22 cellular contexts compared by ENCODE assay signal in the genomic region with DNA sequence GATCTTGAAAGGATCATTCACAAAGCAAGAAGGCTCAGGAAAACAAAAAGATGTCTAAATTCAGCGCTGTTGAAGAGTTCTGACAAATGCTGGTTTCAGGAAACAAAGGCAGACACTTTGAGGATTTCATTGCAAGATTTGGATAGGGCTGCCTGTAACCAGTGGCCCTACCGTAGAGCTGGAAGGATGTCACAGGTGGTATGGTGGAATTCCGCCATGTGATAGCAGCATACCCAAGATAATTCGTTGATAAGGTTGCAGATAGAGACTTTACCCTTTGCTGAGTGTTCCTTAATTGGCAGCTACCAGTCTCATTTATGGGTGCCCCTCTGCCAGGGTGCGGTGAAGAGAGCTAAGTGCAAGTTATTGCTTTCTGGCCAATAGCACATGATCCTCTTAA.
DNase-seq lines count a peak whose midpoint lies in the region; ATAC-seq and TF ChIP-seq lines count a peak whose summit lies in the region.
"Had no signal": no experiment of that assay in that cellular context is flagged by ENCODE, and none has a peak within 500 bp of the region (broad histone marks: within the 10 kb centered on the region; RNA-seq: fewer than 3 reads in every experiment).

No MANE protein-coding gene starts in this region.

- peaks cover 19% of the 10 kb centered on the region for H3K27me3 Mint-ChIP-seq in GM23338 (ENCODE audit: insufficient read depth, low read depth, poor library complexity)
- peaks cover 53% of the 10 kb centered on the region for H3K27me3 Mint-ChIP-seq in endodermal cell (ENCODE audit: insufficient read depth)
- H3K27me3 Mint-ChIP-seq in neural progenitor cell (ENCODE audit: insufficient read depth, low read depth): peaks cover 25% of the 10 kb centered on the region
- H3K27me3 Mint-ChIP-seq in activated naive CD4-positive, alpha-beta T cell treated with anti-CD3 and anti-CD28 coated beads, Interleukin-2, amount 10 ng/mL, durations not matched to agents 7 days and 5 days: peaks cover 32% of the 10 kb centered on the region

- H2AFZ ChIP-seq in GM23338: no peak overlapping the region
- H2AFZ ChIP-seq in neural progenitor cell (replicated peaks): no peak overlapping the region

- no peak for TF ChIP-seq CTCF in GM23338 (conservative IDR thresholded peaks at IDR 0.05; ENCODE audit: low read depth in 2 of 2)
- TF ChIP-seq CTCF in endodermal cell (conservative IDR thresholded peaks at IDR 0.05): no peak
- no peak for TF ChIP-seq CTCF in neural progenitor cell (IDR thresholded peaks at IDR 0.05)

- no peaks in the 10 kb centered on the region for H3K79me2 ChIP-seq in GM23338 (replicated peaks; ENCODE audit: insufficient read depth)
- H3K79me2 ChIP-seq in neural progenitor cell (ENCODE audit: low read depth): no peaks in the 10 kb centered on the region

- H3K36me3 ChIP-seq in GM23338 (ENCODE audit: insufficient read depth): no peaks in the 10 kb centered on the region
- no peaks in the 10 kb centered on the region for H3K36me3 ChIP-seq in endodermal cell (ENCODE audit: control insufficient read depth, insufficient read depth, low read length)
- H3K36me3 ChIP-seq in neural progenitor cell: no peaks in the 10 kb centered on the region
- H3K36me3 ChIP-seq: BE2C; BLaER1 treated with 17β-estradiol and CSF1 and Interleukin-3, amounts not matched to agents 10 nM and 100 nM had no signal

- no peak overlapping the region for H3K27ac Mint-ChIP-seq in GM23338
- H3K27ac Mint-ChIP-seq in endodermal cell: no peak overlapping the region
- no peak overlapping the region for H3K27ac Mint-ChIP-seq in neural progenitor cell
- H3K27ac Mint-ChIP-seq in activated naive CD4-positive, alpha-beta T cell treated with anti-CD3 and anti-CD28 coated beads, Interleukin-2, amount 10 ng/mL, durations not matched to agents 7 days and 5 days: no peak overlapping the region
- H3K27ac Mint-ChIP-seq: CD14-positive monocyte; CD4-positive, alpha-beta T cell had no signal

- H3K4me1 ChIP-seq in GM23338 (ENCODE audit: insufficient read depth) (peaks cover 26% of the 10 kb centered on the region), endodermal cell (ENCODE audit: control insufficient read depth, insufficient read depth, low read length) (peaks cover 19% of the 10 kb centered on the region), neural progenitor cell (peaks cover 23% of the 10 kb centered on the region)
- H3K4me1 ChIP-seq: A549; BLaER1 treated with 17β-estradiol and CSF1 and Interleukin-3, amounts not matched to agents 10 nM and 100 nM had no signal

- ATAC-seq in GM23338: no peak
- ATAC-seq: A549 had no signal

- peak; percentile 14 for DNase-seq in GM23338 (ENCODE audit: low spot score)
- peak; percentile 55 for DNase-seq in endodermal cell
- DNase-seq in neural progenitor cell (ENCODE audit: low spot score): peak; percentile 48
- no peak for DNase-seq in activated naive CD4-positive, alpha-beta T cell treated with anti-CD3 and anti-CD28 coated beads, Interleukin-2, amount 10 ng/mL, durations not matched to agents 7 days and 5 days
- DNase-seq in activated CD4-positive, CD25-positive, alpha-beta regulatory T cell treated with anti-CD3 and anti-CD28 coated beads, Interleukin-2, amount 50 U/mL, for 72 hours: no peak
- no peak for DNase-seq in foreskin melanocyte
- DNase-seq: 8988T; ACHN; AML-193; BE2C; CD4-positive, alpha-beta T cell; CD8-positive, alpha-beta memory T cell; DMS 273 treated with DMSO at 0.1 percent for 48 hours; DMS79; EL; GF-D8; GOT3; H7; HCEC 1CT had no signal

- H3F3A ChIP-seq in GM23338 (replicated peaks; ENCODE audit: low read depth): no peaks in the 10 kb centered on the region
- peaks cover 23% of the 10 kb centered on the region for H3F3A ChIP-seq in neural progenitor cell (ENCODE audit: low read depth)

- CTCF ChIA-PET in activated naive CD4-positive, alpha-beta T cell treated with anti-CD3 and anti-CD28 coated beads, Interleukin-2, amount 10 ng/mL, durations not matched to agents 7 days and 5 days (lab: Charles Lee): no interaction called here

- H4K20me1 ChIP-seq in GM23338 (replicated peaks; ENCODE audit: insufficient read depth) (no peaks in the 10 kb centered on the region), neural progenitor cell (ENCODE audit: low read depth) (peaks cover 6% of the 10 kb centered on the region)

- peaks cover 22% of the 10 kb centered on the region for H3K9me3 ChIP-seq in endodermal cell (ENCODE audit: control insufficient read depth, low read length)
- H3K9me3 ChIP-seq in neural progenitor cell (ENCODE audit: low read depth): no peaks in the 10 kb centered on the region
- H3K9me3 ChIP-seq: BE2C had no signal

- H3K4me2 ChIP-seq in GM23338 (peak overlapping the region; percentile 98; the same call in 1 of the 2 replicates), neural progenitor cell (peak overlapping the region; percentile 97)
- H3K4me2 ChIP-seq: A549; BLaER1 treated with 17β-estradiol and CSF1 and Interleukin-3, amounts not matched to agents 10 nM and 100 nM had no signal

- H3K27me3 ChIP-seq in GM23338 (ENCODE audit: insufficient read depth) (peaks cover 15% of the 10 kb centered on the region), endodermal cell (ENCODE audit: control insufficient read depth, insufficient read depth, low read length, poor library complexity, severe bottlenecking) (peaks cover 11% of the 10 kb centered on the region), neural progenitor cell (peaks cover 27% of the 10 kb centered on the region)

- H3K9ac ChIP-seq in endodermal cell (ENCODE audit: extremely low read depth, low read length, poor library complexity, severe bottlenecking) (peak overlapping the region; percentile 27), neural progenitor cell (no peak overlapping the region)
- H3K9ac ChIP-seq: BLaER1 treated with 17β-estradiol and CSF1 and Interleukin-3, amounts not matched to agents 10 nM and 100 nM had no signal

- peaks cover 9% of the 10 kb centered on the region for H3K36me3 Mint-ChIP-seq in GM23338 (ENCODE audit: low read depth)
- no peaks in the 10 kb centered on the region for H3K36me3 Mint-ChIP-seq in endodermal cell (ENCODE audit: low read depth)
- no peaks in the 10 kb centered on the region for H3K36me3 Mint-ChIP-seq in neural progenitor cell
- no peaks in the 10 kb centered on the region for H3K36me3 Mint-ChIP-seq in activated naive CD4-positive, alpha-beta T cell treated with anti-CD3 and anti-CD28 coated beads, Interleukin-2, amount 10 ng/mL, durations not matched to agents 7 days and 5 days
- H3K36me3 Mint-ChIP-seq: CD14-positive monocyte had no signal

- H3K4me3 Mint-ChIP-seq in GM23338 (no peak overlapping the region), endodermal cell (no peak overlapping the region), neural progenitor cell (no peak overlapping the region)
- no peak overlapping the region for H3K4me3 Mint-ChIP-seq in activated naive CD4-positive, alpha-beta T cell treated with anti-CD3 and anti-CD28 coated beads, Interleukin-2, amount 10 ng/mL, durations not matched to agents 7 days and 5 days
- H3K4me3 Mint-ChIP-seq: CD4-positive, alpha-beta T cell; CD8-positive, alpha-beta memory T cell had no signal

- peaks cover 22% of the 10 kb centered on the region for H3K4me1 Mint-ChIP-seq in GM23338
- H3K4me1 Mint-ChIP-seq in endodermal cell: peaks cover 24% of the 10 kb centered on the region
- peaks cover 17% of the 10 kb centered on the region for H3K4me1 Mint-ChIP-seq in neural progenitor cell
- no peaks in the 10 kb centered on the region for H3K4me1 Mint-ChIP-seq in activated naive CD4-positive, alpha-beta T cell treated with anti-CD3 and anti-CD28 coated beads, Interleukin-2, amount 10 ng/mL, durations not matched to agents 7 days and 5 days

- H3K4me3 ChIP-seq in GM23338: no peak overlapping the region
- H3K4me3 ChIP-seq in endodermal cell (ENCODE audit: low read length): peak overlapping the region; percentile 52
- no peak overlapping the region for H3K4me3 ChIP-seq in neural progenitor cell
- H3K4me3 ChIP-seq: A549; BLaER1 treated with 17β-estradiol and CSF1 and Interleukin-3, amounts not matched to agents 10 nM and 100 nM had no signal

- H3K27ac ChIP-seq in GM23338 (ENCODE audit: low read depth): no peak overlapping the region
- H3K27ac ChIP-seq in endodermal cell (ENCODE audit: low read depth, low read length): no peak overlapping the region
- H3K27ac ChIP-seq in neural progenitor cell: no peak overlapping the region
- H3K27ac ChIP-seq: A549; BLaER1 treated with 17β-estradiol and CSF1 and Interleukin-3, amounts not matched to agents 10 nM and 100 nM had no signal

- 65 to 83% methylated on average over 5 of the region's 5 CpGs for WGBS in endodermal cell (ENCODE audit: insufficient coverage in 1 of 2, insufficient read length in 1 of 2), 2 experiments

- no peaks in the 10 kb centered on the region for H3K9me2 ChIP-seq in GM23338 (ENCODE audit: insufficient read depth)

- peaks cover 13% of the 10 kb centered on the region; the same call in 2 of the 3 replicates for H3K9me3 Mint-ChIP-seq in GM23338
- peaks cover 24% of the 10 kb centered on the region for H3K9me3 Mint-ChIP-seq in endodermal cell
- H3K9me3 Mint-ChIP-seq in neural progenitor cell: peaks cover 24% of the 10 kb centered on the region
- H3K9me3 Mint-ChIP-seq in activated naive CD4-positive, alpha-beta T cell treated with anti-CD3 and anti-CD28 coated beads, Interleukin-2, amount 10 ng/mL, durations not matched to agents 7 days and 5 days: no peaks in the 10 kb centered on the region
- H3K9me3 Mint-ChIP-seq: CD4-positive, alpha-beta T cell had no signal

TF ChIP-seq in GM23338, 12 proteins besides CTCF, POLR2A, EP300 and RAD21 (continues in another document):
- no peak for TF ChIP-seq STAT1 (IDR thresholded peaks at IDR 0.05; ENCODE audit: unreplicated experiment)
- no peak for TF ChIP-seq CREB1 (CRISPR knock-in tag; IDR thresholded peaks at IDR 0.05; ENCODE audit: low read depth)
- TF ChIP-seq JUNB (IDR thresholded peaks at IDR 0.05; ENCODE audit: unreplicated experiment): no peak

Comparison
In these comparisons a context has a peak if more than half of its experiments do, and no peak if none do; other contexts are left out.
1. DNase-seq: peak in GM23338 (single experiment), endodermal cell (single experiment) and neural progenitor cell (single experiment); none in activated naive CD4-positive, alpha-beta T cell treated with anti-CD3 and anti-CD28 coated beads, Interleukin-2, amount 10 ng/mL, durations not matched to agents 7 days and 5 days (single experiment), activated CD4-positive, CD25-positive, alpha-beta regulatory T cell treated with anti-CD3 and anti-CD28 coated beads, Interleukin-2, amount 50 U/mL, for 72 hours (single experiment) and foreskin melanocyte (single experiment).